Comparison of ENCODE assay signal across 16 cellular contexts in genomic region chr1:214958491-214958890, GRCh38.
"Had no signal": no experiment of that assay in that cellular context is flagged by ENCODE, and none has a peak within 500 bp of the region (broad histone marks: within the 10 kb centered on the region; RNA-seq: fewer than 3 reads in every experiment).

No MANE protein-coding gene starts in this region.

- H3K27me3 Mint-ChIP-seq: memory B cell, T-helper 17 cell had no signal

- H3K36me3 ChIP-seq: heart left ventricle, left lung, stomach, thoracic aorta had no signal

- H3K27ac ChIP-seq: heart left ventricle, left lung, stomach, thoracic aorta had no signal

- H3K4me3 ChIP-seq: heart left ventricle, left lung, stomach, thoracic aorta had no signal

- H3K9me3 ChIP-seq: thoracic aorta had no signal

- H3K27ac Mint-ChIP-seq: activated naive CD4-positive, alpha-beta T cell treated with anti-CD3 and anti-CD28 coated beads, Interleukin-2, amount 50 U/mL, for 24 hours; activated T-helper 2 cell treated with anti-CD3 and anti-CD28 coated beads, Interferon-gamma antibody, Interleukin-2, Interleukin-4, amounts not matched to agents 10 μg/mL and 5 μg/mL and 100 μg/mL, durations not matched to agents 14 hours and 24 hours and 36 hours; memory B cell; nephron; T-helper 17 cell had no signal

- H3K9me3 Mint-ChIP-seq: activated naive CD4-positive, alpha-beta T cell treated with anti-CD3 and anti-CD28 coated beads, Interleukin-2, amount 50 U/mL, for 24 hours; activated T-helper 2 cell treated with anti-CD3 and anti-CD28 coated beads, Interferon-gamma antibody, Interleukin-2, Interleukin-4, amounts not matched to agents 10 μg/mL and 5 μg/mL and 100 μg/mL, durations not matched to agents 14 hours and 24 hours and 36 hours had no signal

- H3K27me3 ChIP-seq: foreskin keratinocyte, left lung, stomach had no signal

- DNase-seq: amygdala; cerebellar nuclear complex; foreskin keratinocyte; heart left ventricle; islet precursor cell; left lung; occipital lobe; stimulated activated CD4-positive, alpha-beta T cell treated with anti-CD3 and anti-CD28 coated beads, Interleukin-4, amount 100 ng/mL, for 1 hour; stimulated activated CD8-positive, alpha-beta memory T cell treated with anti-CD3 and anti-CD28 coated beads, Interleukin-4, amount 100 ng/mL, for 48 hours; stomach; T-helper 17 cell had no signal

- H3K4me1 ChIP-seq: heart left ventricle, left lung, stomach had no signal

- H3K36me3 Mint-ChIP-seq: activated naive CD4-positive, alpha-beta T cell treated with anti-CD3 and anti-CD28 coated beads, Interleukin-2, amount 50 U/mL, for 24 hours; memory B cell had no signal

- H3K4me1 Mint-ChIP-seq: activated naive CD4-positive, alpha-beta T cell treated with anti-CD3 and anti-CD28 coated beads, Interleukin-2, amount 50 U/mL, for 24 hours; memory B cell; nephron; T-helper 17 cell had no signal

- H3K4me3 Mint-ChIP-seq: activated naive CD4-positive, alpha-beta T cell treated with anti-CD3 and anti-CD28 coated beads, Interleukin-2, amount 50 U/mL, for 24 hours; memory B cell; nephron; T-helper 17 cell had no signal
